Comparison of ENCODE assay signal across 11 cellular contexts in genomic region chr2:182870227-182870626, GRCh38. TPM values are rescaled to one million over a fixed set of nuclear protein-coding genes. Genes with fewer than 3 reads are reported as not detected.
DNase-seq lines count a peak whose midpoint lies in the region; ATAC-seq and TF ChIP-seq lines count a peak whose summit lies in the region.
"Had no signal": no experiment of that assay in that cellular context is flagged by ENCODE, and none has a peak within 500 bp of the region (broad histone marks: within the 10 kb centered on the region; RNA-seq: fewer than 3 reads in every experiment).

No MANE protein-coding gene starts in this region.

- no peak overlapping the region for H3K27ac ChIP-seq in C4-2B

- no peak overlapping the region for H3K4me3 ChIP-seq in epithelial cell of proximal tubule (ENCODE audit: low read depth, low read length)

- no peak for ATAC-seq in HG02938 (IDR thresholded peaks at IDR 0.05; ENCODE audit: unreplicated experiment)

- intact Hi-C loops in cardiac septum (cut with DNase I) = no loop called here

- TF ChIP-seq CTCF in C4-2B (conservative IDR thresholded peaks at IDR 0.05) = peak; percentile 44
- peak; percentile 57 for TF ChIP-seq CTCF in GM12873 (IDR thresholded peaks at IDR 0.05; ENCODE audit: insufficient read depth, low read depth, low read length, missing control alignments)
- TF ChIP-seq CTCF in epithelial cell of proximal tubule (conservative IDR thresholded peaks at IDR 0.05; ENCODE audit: low read depth, low read length) = peak; percentile 46

- DNase-seq in NCI-H82 (lab: John Stamatoyannopoulos, UW) = peak; percentile 68
- DNase-seq in epithelial cell of proximal tubule (ENCODE audit: low read depth) = no peak
- no peak for DNase-seq in amygdala (lab: John Stamatoyannopoulos, UW)
- DNase-seq in activated gamma-delta T cell (lab: John Stamatoyannopoulos, UW) = no peak
- DNase-seq in cardiac septum (ENCODE audit: low spot score) = no peak
- DNase-seq: nucleus accumbens; stimulated activated naive CD4-positive, alpha-beta T cell had no signal

RNA-seq across cellular contexts. Expression of gene FRZB, which starts 3.8 kb away (rescaled TPM):
- 0.07 TPM in 1 of 2 replicates, not detected in the other for total RNA-seq in epithelial cell of proximal tubule
- 4.3 TPM for total RNA-seq in cardiac septum
- total RNA-seq: activated T-helper 1 cell treated with anti-CD3 and anti-CD28 coated beads, Interleukin-12 subunit alpha, Interleukin-12 subunit beta, Interleukin-2, Interleukin-4 antibody, amounts not matched to agents 30 ng/mL and 10 ng/mL and 1 ng/mL, durations not matched to agents 14 hours and 24 hours and 36 hours had no signal
